ENCODE assay signal across 15 cellular contexts in genomic region chr1:172708452-172708851, GRCh38. TPM values are rescaled to one million over a fixed set of nuclear protein-coding genes. Genes with fewer than 3 reads are reported as not detected.
A peak's percentile ranks its signal among the peaks of the same experiment; 100 is the strongest.
DNase-seq lines count a peak whose midpoint lies in the region; ATAC-seq and TF ChIP-seq lines count a peak whose summit lies in the region.
"Had no signal": no experiment of that assay in that cellular context is flagged by ENCODE, and none has a peak within 500 bp of the region (broad histone marks: within the 10 kb centered on the region; RNA-seq: fewer than 3 reads in every experiment).

No MANE protein-coding gene starts in this region.

- H3K4me2 ChIP-seq in Loucy (ENCODE audit: low read depth, low read length, poor library complexity, severe bottlenecking): peak overlapping the region; percentile 51
- H3K4me2 ChIP-seq: BLaER1 had no signal

- no peaks in the 10 kb centered on the region for H3K9me3 ChIP-seq in CD8-positive, alpha-beta T cell (ENCODE audit: low read length)
- H3K9me3 ChIP-seq in Loucy (ENCODE audit: insufficient read depth, low read depth, low read length): no peaks in the 10 kb centered on the region
- H3K9me3 ChIP-seq in effector memory CD4-positive, alpha-beta T cell (ENCODE audit: control insufficient read depth, low read length): no peaks in the 10 kb centered on the region
- H3K9me3 ChIP-seq: BLaER1, HAP-1, suprapubic skin had no signal

- H3K27ac ChIP-seq in CD8-positive, alpha-beta T cell (ENCODE audit: low read depth, low read length): no peak overlapping the region
- peak overlapping the region; percentile 16 for H3K27ac ChIP-seq in effector memory CD4-positive, alpha-beta T cell (ENCODE audit: insufficient read depth, low read length, poor library complexity, severe bottlenecking)
- H3K27ac ChIP-seq: BLaER1, suprapubic skin had no signal

- no peak overlapping the region for H3K4me3 ChIP-seq in CD8-positive, alpha-beta T cell (ENCODE audit: low read depth, low read length)
- H3K4me3 ChIP-seq in Loucy (ENCODE audit: low read length, poor library complexity, severe bottlenecking): peak overlapping the region; percentile 4
- H3K4me3 ChIP-seq in effector memory CD4-positive, alpha-beta T cell (ENCODE audit: insufficient read depth, low read depth, low read length, poor library complexity, severe bottlenecking): no peak overlapping the region
- H3K4me3 ChIP-seq: BLaER1, HAP-1, suprapubic skin had no signal

- H3K4me1 Mint-ChIP-seq in CD8-positive, alpha-beta T cell (ENCODE audit: low read depth): peaks cover 27% of the 10 kb centered on the region
- H3K4me1 Mint-ChIP-seq in activated CD8-positive, alpha-beta T cell treated with anti-CD3 and anti-CD28 coated beads for 36 hours (ENCODE audit: low read depth): peaks cover 17% of the 10 kb centered on the region

- no peaks in the 10 kb centered on the region for H4K20me1 ChIP-seq in Loucy (ENCODE audit: insufficient read depth, low read length, poor library complexity, severe bottlenecking)
- H4K20me1 ChIP-seq: BLaER1 had no signal

- no peaks in the 10 kb centered on the region for H3K36me3 ChIP-seq in CD8-positive, alpha-beta T cell (ENCODE audit: insufficient read depth, low read length)
- H3K36me3 ChIP-seq in Loucy (ENCODE audit: insufficient read depth, low read length): no peaks in the 10 kb centered on the region
- no peaks in the 10 kb centered on the region for H3K36me3 ChIP-seq in effector memory CD4-positive, alpha-beta T cell (ENCODE audit: control insufficient read depth, insufficient read depth, low read length)
- H3K36me3 ChIP-seq: BLaER1, HAP-1, suprapubic skin had no signal

- intact Hi-C loops in CD8-positive, alpha-beta T cell (cut with DNase I, micrococcal nuclease): loop anchor here in 1 of 2 experiments (2.0 kb wide), 1 partner anchor 46 kb away; no protein-coding TSS in a partner anchor
- intact Hi-C loops in activated CD8-positive, alpha-beta T cell treated with anti-CD3 and anti-CD28 coated beads for 36 hours (cut with micrococcal nuclease): loop anchor here (2.0 kb wide), 2 partner anchors 38 to 46 kb away; no protein-coding TSS in a partner anchor

- no peaks in the 10 kb centered on the region for H3K27me3 ChIP-seq in CD8-positive, alpha-beta T cell (ENCODE audit: insufficient read depth, low read length)
- H3K27me3 ChIP-seq in Loucy (ENCODE audit: insufficient read depth, low read length, poor library complexity, severe bottlenecking): no peaks in the 10 kb centered on the region
- H3K27me3 ChIP-seq in effector memory CD4-positive, alpha-beta T cell (replicated peaks; ENCODE audit: control insufficient read depth, insufficient read depth, low read length, poor library complexity, severe bottlenecking): no peaks in the 10 kb centered on the region
- H3K27me3 ChIP-seq: BLaER1, suprapubic skin had no signal

- peak overlapping the region; percentile 48 for H3K4me3 Mint-ChIP-seq in CD8-positive, alpha-beta T cell
- peak overlapping the region; percentile 13 for H3K4me3 Mint-ChIP-seq in activated CD8-positive, alpha-beta T cell treated with anti-CD3 and anti-CD28 coated beads for 36 hours

- CTCF ChIA-PET in CD8-positive, alpha-beta T cell (lab: Charles Lee): interaction anchor here (0.6 to 2.2 kb wide), 4 partner anchors 11 to 98 kb away, joined by 3 to 9 read pairs (median 5); no protein-coding TSS in a partner anchor
- CTCF ChIA-PET in activated CD8-positive, alpha-beta T cell treated with anti-CD3 and anti-CD28 coated beads for 36 hours (lab: Charles Lee): interaction anchor here (0.6 to 1.9 kb wide), 10 partner anchors 9 to 302 kb away, joined by 3 to 13 read pairs (median 4); partner anchors contain the start of gene FASLG

- peak overlapping the region; percentile 38 for H3K27ac Mint-ChIP-seq in CD8-positive, alpha-beta T cell
- peak overlapping the region; percentile 47 for H3K27ac Mint-ChIP-seq in activated CD8-positive, alpha-beta T cell treated with anti-CD3 and anti-CD28 coated beads for 36 hours

- H3K27me3 Mint-ChIP-seq in CD8-positive, alpha-beta T cell (ENCODE audit: low read depth): peaks cover 4% of the 10 kb centered on the region
- no peaks in the 10 kb centered on the region for H3K27me3 Mint-ChIP-seq in activated CD8-positive, alpha-beta T cell treated with anti-CD3 and anti-CD28 coated beads for 36 hours

- POLR2A ChIA-PET in CD8-positive, alpha-beta T cell (lab: Charles Lee): interaction anchor here (0.9 to 1.4 kb wide), 6 partner anchors 11 to 79 kb away, joined by 3 to 4 read pairs (median 4); partner anchors contain the start of gene FASLG
- POLR2A ChIA-PET in activated CD8-positive, alpha-beta T cell treated with anti-CD3 and anti-CD28 coated beads for 36 hours (lab: Charles Lee): interaction anchor here (0.6 to 1.9 kb wide), 13 partner anchors 9 to 119 kb away, joined by 3 to 5 read pairs (median 3); no protein-coding TSS in a partner anchor

- peak; percentile 79 for ATAC-seq in CD8-positive, alpha-beta T cell
- ATAC-seq in activated CD8-positive, alpha-beta T cell treated with anti-CD3 and anti-CD28 coated beads for 36 hours: peak; percentile 86
- ATAC-seq in HG02973 (IDR thresholded peaks at IDR 0.05; ENCODE audit: unreplicated experiment) (no peak), HG03135 (IDR thresholded peaks at IDR 0.05; ENCODE audit: unreplicated experiment) (no peak), GM19463 (IDR thresholded peaks at IDR 0.05; ENCODE audit: unreplicated experiment) (no peak)
- ATAC-seq: left cardiac atrium had no signal

- H3K9ac ChIP-seq in Loucy (ENCODE audit: low read depth, low read length, poor library complexity, severe bottlenecking): no peak overlapping the region
- H3K9ac ChIP-seq: BLaER1 had no signal

- TF ChIP-seq CTCF in CD8-positive, alpha-beta T cell (IDR thresholded peaks at IDR 0.05): no peak
- TF ChIP-seq CTCF in Loucy (conservative IDR thresholded peaks at IDR 0.05; ENCODE audit: low read length): no peak
- no peak for TF ChIP-seq CTCF in activated CD8-positive, alpha-beta T cell treated with anti-CD3 and anti-CD28 coated beads for 36 hours (IDR thresholded peaks at IDR 0.05)

- no peaks in the 10 kb centered on the region for H3K36me3 Mint-ChIP-seq in CD8-positive, alpha-beta T cell
- no peaks in the 10 kb centered on the region for H3K36me3 Mint-ChIP-seq in activated CD8-positive, alpha-beta T cell treated with anti-CD3 and anti-CD28 coated beads for 36 hours (ENCODE audit: low read depth)

- no peaks in the 10 kb centered on the region for H3K9me2 ChIP-seq in Loucy (replicated peaks; ENCODE audit: low read depth, low read length)

- no peaks in the 10 kb centered on the region for H3K79me2 ChIP-seq in Loucy (ENCODE audit: insufficient read depth, low read length)

- peak in 4 of 7 experiments; percentile 21 to 45 (median 27) for DNase-seq in CD8-positive, alpha-beta T cell
- DNase-seq in activated CD8-positive, alpha-beta T cell treated with anti-CD3 and anti-CD28 coated beads for 36 hours: peak; percentile 58
- DNase-seq in effector memory CD4-positive, alpha-beta T cell: no peak
- DNase-seq in 8988T: no peak
- DNase-seq: glutamatergic neuron, left cardiac atrium had no signal

- peaks cover 8% of the 10 kb centered on the region; the same call in 1 of the 2 replicates for H3F3A ChIP-seq in Loucy (ENCODE audit: low read depth)

- no peak overlapping the region for H2AFZ ChIP-seq in Loucy (ENCODE audit: low read length)

- peaks cover 29% of the 10 kb centered on the region for H3K4me1 ChIP-seq in CD8-positive, alpha-beta T cell (ENCODE audit: insufficient read depth, low read length)
- peaks cover 73% of the 10 kb centered on the region for H3K4me1 ChIP-seq in Loucy (ENCODE audit: insufficient read depth, low read length, poor library complexity, severe bottlenecking)
- H3K4me1 ChIP-seq in effector memory CD4-positive, alpha-beta T cell (ENCODE audit: control insufficient read depth, insufficient read depth, low read length, poor library complexity, severe bottlenecking): peaks cover 40% of the 10 kb centered on the region
- H3K4me1 ChIP-seq: HAP-1, suprapubic skin had no signal

- no peaks in the 10 kb centered on the region for H3K9me3 Mint-ChIP-seq in CD8-positive, alpha-beta T cell
- H3K9me3 Mint-ChIP-seq in activated CD8-positive, alpha-beta T cell treated with anti-CD3 and anti-CD28 coated beads for 36 hours: no peaks in the 10 kb centered on the region

RNA-seq across cellular contexts. Expression of gene FASLG, which starts 49.5 kb away (rescaled TPM):
- 1 to 10 TPM; 3.0 to 3.5 TPM for total RNA-seq in CD8-positive, alpha-beta T cell
- 1 to 10 TPM; 7.0 to 8.4 TPM for total RNA-seq in activated CD8-positive, alpha-beta T cell treated with anti-CD3 and anti-CD28 coated beads for 36 hours
- total RNA-seq: G401, myocyte, suprapubic skin had no signal

Comparison
In these comparisons a context has a peak if more than half of its experiments do, and no peak if none do; other contexts are left out.
1. ATAC-seq: peak in CD8-positive, alpha-beta T cell (single experiment) and activated CD8-positive, alpha-beta T cell treated with anti-CD3 and anti-CD28 coated beads for 36 hours (single experiment); none in HG02973 (single experiment), HG03135 (single experiment) and GM19463 (single experiment).
2. DNase-seq: peak in CD8-positive, alpha-beta T cell (4 of 7) and activated CD8-positive, alpha-beta T cell treated with anti-CD3 and anti-CD28 coated beads for 36 hours (single experiment); none in effector memory CD4-positive, alpha-beta T cell (0 of 3) and 8988T (single experiment).